1 cellular context compared by ENCODE assay signal in the genomic region with DNA sequence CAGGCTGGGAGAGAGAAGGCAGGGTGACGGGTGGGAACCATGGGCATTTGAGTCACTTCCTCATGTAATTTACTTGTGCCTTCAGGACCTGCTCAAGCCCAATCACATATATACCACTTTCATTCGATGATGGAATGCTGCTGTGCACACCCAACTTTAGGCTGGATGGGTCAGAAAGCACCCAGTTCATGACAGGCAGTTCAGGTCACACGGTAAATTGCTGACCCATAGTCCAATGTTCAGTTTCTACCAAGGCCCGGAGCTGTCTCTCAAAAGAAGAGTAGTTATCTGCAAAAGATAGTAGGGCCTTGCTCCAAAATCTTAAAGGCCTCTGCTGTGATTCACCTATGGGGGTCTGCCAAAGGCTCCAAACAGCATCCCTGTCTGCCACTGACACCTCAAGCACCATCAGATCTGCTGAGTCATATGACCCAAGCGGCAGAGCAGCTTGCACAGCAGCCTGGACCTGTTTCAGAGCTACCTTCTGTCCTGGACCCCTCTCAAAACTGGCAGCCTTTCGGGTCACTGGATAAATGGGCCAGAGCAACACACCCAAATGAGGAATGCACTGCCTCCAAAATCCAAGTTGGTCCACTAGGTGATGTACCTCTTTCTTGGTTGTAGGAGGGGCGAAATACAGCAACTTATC.
TF ChIP-seq lines count a peak whose summit lies in the region.

No MANE protein-coding gene starts in this region.

TF ChIP-seq in K562, 482 proteins besides CTCF, POLR2A, EP300 and RAD21:
- TF ChIP-seq NFATC3 (IDR thresholded peaks at IDR 0.05) (no peak), NFE2 (IDR thresholded peaks at IDR 0.05; ENCODE audit: low read depth) (peak; percentile 64), ZNF707 (CRISPR knock-in tag; conservative IDR thresholded peaks at IDR 0.05) (no peak), C11orf30 (IDR thresholded peaks at IDR 0.05; ENCODE audit: low read depth) (peak; percentile 37; the same call in 1 of the 2 replicates), SMAD2 (IDR thresholded peaks at IDR 0.05; ENCODE audit: low read depth, low read length) (no peak), TRIM24 (IDR thresholded peaks at IDR 0.05) (no peak), MAFG (tag; conservative IDR thresholded peaks at IDR 0.05) (peak; percentile 67), ZNF316 (IDR thresholded peaks at IDR 0.05) (peak; percentile 53; the same call in 1 of the 2 replicates)
TF ChIP-seq in K562: peak in this region for 4.
